Comparison of ENCODE assay signal across 12 cellular contexts in the genomic region with DNA sequence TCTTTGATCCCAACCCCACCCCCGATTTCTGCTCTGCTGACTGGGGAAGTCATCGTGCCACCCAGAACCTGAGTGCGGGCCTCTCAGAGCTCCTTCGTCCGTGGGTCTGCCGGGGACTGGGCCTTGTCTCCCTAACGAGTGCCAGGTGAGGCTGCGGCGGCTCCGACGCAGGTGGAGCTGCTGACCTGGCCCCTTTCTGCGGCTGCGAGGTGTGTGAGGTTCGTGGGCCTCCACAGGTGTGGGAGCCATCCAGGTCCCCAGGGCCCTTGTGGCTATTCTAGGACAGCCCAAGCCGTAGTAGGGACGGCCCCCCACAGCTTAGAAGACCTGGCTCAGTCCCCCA. TPM values are rescaled to one million over a fixed set of nuclear protein-coding genes. Genes with fewer than 3 reads are reported as not detected.
DNase-seq lines count a peak whose midpoint lies in the region; ATAC-seq, FAIRE-seq and TF ChIP-seq lines count a peak whose summit lies in the region.
"Had no signal": no experiment of that assay in that cellular context is flagged by ENCODE, and none has a peak within 500 bp of the region (broad histone marks: within the 10 kb centered on the region; RNA-seq: fewer than 3 reads in every experiment).

No MANE protein-coding gene starts in this region.

- no peaks in the 10 kb centered on the region for H3K27me3 ChIP-seq in CD4-positive, alpha-beta memory T cell (ENCODE audit: insufficient read depth, low read length)
- H3K27me3 ChIP-seq in NT2/D1 (ENCODE audit: insufficient read depth, insufficient read length) (no peaks in the 10 kb centered on the region), endothelial cell of umbilical vein (ENCODE audit: control insufficient read depth in 2 of 2, insufficient read depth in 2 of 2, low read length in 2 of 2) (no peaks in the 10 kb centered on the region), parathyroid adenoma (ENCODE audit: control insufficient read depth, insufficient read depth, low read length) (no peaks in the 10 kb centered on the region), WERI-Rb-1 (ENCODE audit: insufficient read depth, low read depth, severe bottlenecking) (no peaks in the 10 kb centered on the region)

- intact Hi-C loops in CD4-positive, alpha-beta memory T cell (cut with micrococcal nuclease), result no loop called here
- intact Hi-C loops in endothelial cell of umbilical vein (cut with micrococcal nuclease), result no loop called here
- intact Hi-C loops in left colon (cut with DNase I, micrococcal nuclease), result no loop called here

- peaks cover 15 to 39% (median 28%) of the 10 kb centered on the region in 4 donors for H3K4me1 Mint-ChIP-seq in CD4-positive, alpha-beta memory T cell

- CTCF ChIA-PET in CD4-positive, alpha-beta memory T cell (lab: Charles Lee; ENCODE audit: partially characterized antibody), result no interaction called here
- CTCF ChIA-PET in endothelial cell of umbilical vein (lab: Charles Lee), result interaction anchor here (1.0 kb wide), 1 partner anchor 12 kb away, joined by 3 read pairs; no protein-coding TSS in a partner anchor

- no peaks in the 10 kb centered on the region for H4K20me1 ChIP-seq in endothelial cell of umbilical vein (replicated peaks; ENCODE audit: control insufficient read depth, extremely low read depth, insufficient read depth, low read length)

- TF ChIP-seq POLR2A in endothelial cell of umbilical vein (IDR thresholded peaks at IDR 0.05; ENCODE audit: low read depth, low read length), result no peak

- peaks cover 68% of the 10 kb centered on the region for H3K79me2 ChIP-seq in endothelial cell of umbilical vein (ENCODE audit: control insufficient read depth, insufficient read depth, low read length)
- peaks cover 57% of the 10 kb centered on the region for H3K79me2 ChIP-seq in parathyroid adenoma

- FAIRE-seq in endothelial cell of umbilical vein (lab: Jason Lieb, UNC), result no peak
- FAIRE-seq: colon had no signal

- peak overlapping the region in 2 of 7 donors; percentile 36 to 42 for H3K27ac Mint-ChIP-seq in CD4-positive, alpha-beta memory T cell

- POLR2A ChIA-PET in CD4-positive, alpha-beta memory T cell (lab: Charles Lee; ENCODE audit: partially characterized antibody), result interaction anchor here (1.4 to 2.2 kb wide), 2 partner anchors 20 to 35 kb away, joined by 4 to 6 read pairs; no protein-coding TSS in a partner anchor
- POLR2A ChIA-PET in endothelial cell of umbilical vein (lab: Charles Lee), result no interaction called here

- H3K27me3 Mint-ChIP-seq in CD4-positive, alpha-beta memory T cell, result no peaks in the 10 kb centered on the region

- H2AFZ ChIP-seq in endothelial cell of umbilical vein (ENCODE audit: low read depth, low read length) (no peak overlapping the region), parathyroid adenoma (no peak overlapping the region)

- no peak for ATAC-seq in left colon

- peak overlapping the region in 7 of 8 donors; percentile 20 to 95 (median 42) for H3K4me3 Mint-ChIP-seq in CD4-positive, alpha-beta memory T cell

- H3K4me3 ChIP-seq in CD4-positive, alpha-beta memory T cell (ENCODE audit: low read length in 2 of 2), result no peak overlapping the region
- H3K4me3 ChIP-seq in NT2/D1 (ENCODE audit: insufficient read length, low read depth) (no peak overlapping the region), endothelial cell of umbilical vein (replicated peaks in 1 of 3; ENCODE audit: insufficient read depth in 1 of 3, low read depth in 1 of 3, low read length in 3 of 3) (no peak overlapping the region), parathyroid adenoma (ENCODE audit: low read depth, low read length) (no peak overlapping the region), WERI-Rb-1 (ENCODE audit: low read depth, low read length) (no peak overlapping the region)

- H3K9me1 ChIP-seq in endothelial cell of umbilical vein (replicated peaks; ENCODE audit: control insufficient read depth, extremely low read depth, insufficient read depth, low read length), result no peaks in the 10 kb centered on the region

- H3K4me2 ChIP-seq in endothelial cell of umbilical vein (ENCODE audit: insufficient read depth, low read length) (no peak overlapping the region), parathyroid adenoma (ENCODE audit: low read length) (peak overlapping the region; percentile 91)

- peaks cover 44% of the 10 kb centered on the region for H3K36me3 ChIP-seq in CD4-positive, alpha-beta memory T cell (ENCODE audit: insufficient read depth, low read length)
- peaks cover 70% of the 10 kb centered on the region for H3K36me3 ChIP-seq in NT2/D1 (ENCODE audit: insufficient read depth, insufficient read length, low read length)
- H3K36me3 ChIP-seq in endothelial cell of umbilical vein (ENCODE audit: control insufficient read depth in 2 of 2, extremely low read depth in 1 of 2, insufficient read depth in 2 of 2, low read length in 2 of 2), result peaks cover 8 to 29% of the 10 kb centered on the region in 2 experiments
- no peaks in the 10 kb centered on the region for H3K36me3 ChIP-seq in parathyroid adenoma (ENCODE audit: control insufficient read depth, insufficient read depth, low read length)
- peaks cover 71% of the 10 kb centered on the region for H3K36me3 ChIP-seq in WERI-Rb-1

- peak overlapping the region; percentile 16 for H3K27ac ChIP-seq in CD4-positive, alpha-beta memory T cell (ENCODE audit: low read depth, low read length)
- no peak overlapping the region for H3K27ac ChIP-seq in endothelial cell of umbilical vein (ENCODE audit: insufficient read depth, low read depth, low read length)
- peak overlapping the region; percentile 17 for H3K27ac ChIP-seq in parathyroid adenoma
- no peak overlapping the region for H3K27ac ChIP-seq in WERI-Rb-1

- peaks cover 38% of the 10 kb centered on the region for H3K4me1 ChIP-seq in CD4-positive, alpha-beta memory T cell (ENCODE audit: insufficient read depth, low read length)
- peaks cover 20% of the 10 kb centered on the region for H3K4me1 ChIP-seq in NT2/D1 (ENCODE audit: insufficient read depth, insufficient read length)
- peaks cover 14% of the 10 kb centered on the region for H3K4me1 ChIP-seq in endothelial cell of umbilical vein (ENCODE audit: control insufficient read depth, extremely low read depth, insufficient read depth, low read length)
- H3K4me1 ChIP-seq in parathyroid adenoma, result peaks cover 19% of the 10 kb centered on the region

- peaks cover 22 to 49% of the 10 kb centered on the region in 2 donors for H3K36me3 Mint-ChIP-seq in CD4-positive, alpha-beta memory T cell

- dilution Hi-C loops in endothelial cell of umbilical vein (cut with MboI; ENCODE audit: extremely low pct_ligation_motif_present, low sequenced_read_pairs), result no loop called here

- no peak for TF ChIP-seq CTCF in endothelial cell of umbilical vein (IDR thresholded peaks at IDR 0.05; ENCODE audit: extremely low read depth in 1 of 2, insufficient read depth in 1 of 2, low read depth in 1 of 2, low read length in 2 of 2)
- TF ChIP-seq CTCF in parathyroid adenoma (IDR thresholded peaks at IDR 0.05), result no peak
- TF ChIP-seq CTCF in WERI-Rb-1 (IDR thresholded peaks at IDR 0.05; ENCODE audit: low read depth, low read length), result no peak

- H3K9me3 ChIP-seq in CD4-positive, alpha-beta memory T cell (ENCODE audit: control insufficient read depth in 1 of 2, low read length in 2 of 2), result no peaks in the 10 kb centered on the region
- H3K9me3 ChIP-seq in NT2/D1 (ENCODE audit: insufficient read depth, low read length) (no peaks in the 10 kb centered on the region), endothelial cell of umbilical vein (replicated peaks; ENCODE audit: control insufficient read depth, insufficient read depth, low read length) (no peaks in the 10 kb centered on the region), parathyroid adenoma (ENCODE audit: control insufficient read depth, low read length) (no peaks in the 10 kb centered on the region), WERI-Rb-1 (ENCODE audit: severe bottlenecking) (no peaks in the 10 kb centered on the region)

- no TSS peak for BruUV-seq in endothelial cell of umbilical vein (replicated peaks; lab: Mats Ljungman, UMichigan)

- H3K9ac ChIP-seq in NT2/D1 (ENCODE audit: insufficient read length, low read depth) (peak overlapping the region; percentile 61), endothelial cell of umbilical vein (replicated peaks; ENCODE audit: extremely low read depth, insufficient read depth, low read length) (peak overlapping the region; percentile 25), parathyroid adenoma (no peak overlapping the region)

- no peak for DNase-seq in CD4-positive, alpha-beta memory T cell
- DNase-seq in NT2/D1 (ENCODE audit: low read depth, low spot score) (no peak), endothelial cell of umbilical vein (ENCODE audit: low read depth, low spot score) (no peak), germinal center (ENCODE audit: low spot score) (no peak), HPDE6-E6E7 (ENCODE audit: extremely low spot score) (no peak), WERI-Rb-1 (no peak), left colon (no peak)
- DNase-seq: MM.1S, NCI-H748 treated with DMSO at 0.1 percent for 48 hours had no signal

- H3K9me3 Mint-ChIP-seq in CD4-positive, alpha-beta memory T cell, result no peaks in the 10 kb centered on the region

RNA-seq across cellular contexts. Expression of gene UBE2I, which starts 3.0 kb away (rescaled TPM):
- total RNA-seq in CD4-positive, alpha-beta memory T cell, result 100 to 1,000 TPM; 170 to 177 TPM
- 100 to 1,000 TPM; 100 to 106 TPM for polyA plus RNA-seq in CD4-positive, alpha-beta memory T cell
- total RNA-seq in endothelial cell of umbilical vein, result 230 and 233 TPM in 2 replicates
- 121 and 122 TPM in 2 replicates for polyA plus RNA-seq in endothelial cell of umbilical vein
- polyA plus RNA-seq in endothelial cell of umbilical vein (2011; cell fraction: cytosol; rRNA removed), result 143 and 152 TPM in 2 replicates
- polyA plus RNA-seq in endothelial cell of umbilical vein (2011; cell fraction: nucleus; rRNA removed), result 216 and 241 TPM in 2 replicates
- polyA plus RNA-seq in endothelial cell of umbilical vein (2012), result 167 and 177 TPM in 2 replicates
- 70.3 and 73.6 TPM in 2 replicates for polyA minus RNA-seq in endothelial cell of umbilical vein
- 64.5 TPM for polyA minus RNA-seq in endothelial cell of umbilical vein (2011; cell fraction: cytosol; rRNA and poly(A)+ RNA removed)
- polyA minus RNA-seq in endothelial cell of umbilical vein (2011; cell fraction: nucleus; rRNA and poly(A)+ RNA removed), result 66.8 and 90.0 TPM in 2 replicates
- total RNA-seq in left colon, result 10 to 100 TPM; 76.6 to 87.1 TPM

RNA-seq across cellular contexts. Expression of gene BAIAP3, which starts 21.0 kb away (rescaled TPM):
- total RNA-seq in CD4-positive, alpha-beta memory T cell, result 10 to 100 TPM; 18.3 to 19.7 TPM
- 1 to 10 TPM; 1.0 to 6.7 TPM for polyA plus RNA-seq in CD4-positive, alpha-beta memory T cell
- 0.66 and 0.88 TPM in 2 replicates for total RNA-seq in endothelial cell of umbilical vein
- polyA plus RNA-seq in endothelial cell of umbilical vein, result 0.27 and 0.36 TPM in 2 replicates
- polyA plus RNA-seq in endothelial cell of umbilical vein (2011; cell fraction: cytosol; rRNA removed), result 0.09 and 0.10 TPM in 2 replicates
- polyA plus RNA-seq in endothelial cell of umbilical vein (2011; cell fraction: nucleus; rRNA removed), result 1.1 and 1.8 TPM in 2 replicates
- polyA plus RNA-seq in endothelial cell of umbilical vein (2012), result 0.12 and 0.33 TPM in 2 replicates
- polyA minus RNA-seq in endothelial cell of umbilical vein, result 0.32 and 0.38 TPM in 2 replicates
- polyA minus RNA-seq in endothelial cell of umbilical vein (2011; cell fraction: cytosol; rRNA and poly(A)+ RNA removed), result not detected
- polyA minus RNA-seq in endothelial cell of umbilical vein (2011; cell fraction: nucleus; rRNA and poly(A)+ RNA removed), result 0.19 and 0.24 TPM in 2 replicates
- 10 to 100 TPM in 1 of 2 donors, 1 to 10 TPM in 1; 7.5 to 12.3 TPM for total RNA-seq in left colon

RNA-seq across cellular contexts. Expression of gene TSR3, which starts 39.2 kb away (rescaled TPM):
- 10 to 100 TPM; 38.1 to 40.3 TPM for total RNA-seq in CD4-positive, alpha-beta memory T cell
- polyA plus RNA-seq in CD4-positive, alpha-beta memory T cell, result 100 to 1,000 TPM in 1 of 2 donors, 10 to 100 TPM in 1; 99.0 to 116 TPM
- total RNA-seq in endothelial cell of umbilical vein (65.4 and 69.9 TPM in 2 replicates), left colon (10 to 100 TPM; 50.7 to 54.4 TPM)
- 82.7 and 88.7 TPM in 2 replicates for polyA plus RNA-seq in endothelial cell of umbilical vein
- polyA plus RNA-seq in endothelial cell of umbilical vein (2011; cell fraction: cytosol; rRNA removed), result 51.6 and 68.7 TPM in 2 replicates
- 25.1 and 31.3 TPM in 2 replicates for polyA plus RNA-seq in endothelial cell of umbilical vein (2011; cell fraction: nucleus; rRNA removed)
- 54.6 and 74.3 TPM in 2 replicates for polyA plus RNA-seq in endothelial cell of umbilical vein (2012)
- polyA minus RNA-seq in endothelial cell of umbilical vein, result 16.0 and 18.7 TPM in 2 replicates
- 48.5 TPM for polyA minus RNA-seq in endothelial cell of umbilical vein (2011; cell fraction: cytosol; rRNA and poly(A)+ RNA removed)
- 4.2 and 10.8 TPM in 2 replicates for polyA minus RNA-seq in endothelial cell of umbilical vein (2011; cell fraction: nucleus; rRNA and poly(A)+ RNA removed)

RNA-seq across cellular contexts. Expression of gene GNPTG, which starts 39.3 kb away (rescaled TPM):
- 10 to 100 TPM; 58.7 to 61.5 TPM for total RNA-seq in CD4-positive, alpha-beta memory T cell
- polyA plus RNA-seq in CD4-positive, alpha-beta memory T cell, result 10 to 100 TPM; 51.8 to 53.7 TPM
- total RNA-seq in endothelial cell of umbilical vein (51.6 and 56.3 TPM in 2 replicates), left colon (10 to 100 TPM; 57.6 to 61.8 TPM)
- 109 and 137 TPM in 2 replicates for polyA plus RNA-seq in endothelial cell of umbilical vein
- 88.9 and 119 TPM in 2 replicates for polyA plus RNA-seq in endothelial cell of umbilical vein (2011; cell fraction: cytosol; rRNA removed)
- 102 and 120 TPM in 2 replicates for polyA plus RNA-seq in endothelial cell of umbilical vein (2011; cell fraction: nucleus; rRNA removed)
- 29.8 and 51.0 TPM in 2 replicates for polyA plus RNA-seq in endothelial cell of umbilical vein (2012)
- 27.9 and 40.7 TPM in 2 replicates for polyA minus RNA-seq in endothelial cell of umbilical vein
- 17.3 TPM for polyA minus RNA-seq in endothelial cell of umbilical vein (2011; cell fraction: cytosol; rRNA and poly(A)+ RNA removed)
- 11.6 and 24.3 TPM in 2 replicates for polyA minus RNA-seq in endothelial cell of umbilical vein (2011; cell fraction: nucleus; rRNA and poly(A)+ RNA removed)

RNA-seq across cellular contexts. Expression of gene TPSD1, which starts 56.6 kb away (rescaled TPM):
- total RNA-seq in CD4-positive, alpha-beta memory T cell, result not detected
- not detected for polyA plus RNA-seq in CD4-positive, alpha-beta memory T cell
- total RNA-seq in endothelial cell of umbilical vein, result not detected in 2 replicates
- not detected in 2 replicates for polyA plus RNA-seq in endothelial cell of umbilical vein
- not detected in 2 replicates for polyA plus RNA-seq in endothelial cell of umbilical vein (2011; cell fraction: cytosol; rRNA removed)
- not detected in 2 replicates for polyA plus RNA-seq in endothelial cell of umbilical vein (2011; cell fraction: nucleus; rRNA removed)
- polyA plus RNA-seq in endothelial cell of umbilical vein (2012), result not detected in 2 replicates
- not detected in 2 replicates for polyA minus RNA-seq in endothelial cell of umbilical vein
- polyA minus RNA-seq in endothelial cell of umbilical vein (2011; cell fraction: cytosol; rRNA and poly(A)+ RNA removed), result not detected
- polyA minus RNA-seq in endothelial cell of umbilical vein (2011; cell fraction: nucleus; rRNA and poly(A)+ RNA removed), result not detected in 2 replicates
- 1 to 10 TPM in 1 of 2 donors, under 1 TPM in 1; 0.18 to 2.8 TPM for total RNA-seq in left colon
- total RNA-seq: T-helper 1 cell treated with Interleukin-12 subunit alpha and Interleukin-12 subunit beta and Interleukin-4 antibody, amounts not matched to agents 30 ng/mL and 1 ng/mL, for 36 hours had no signal

Comparison
In these comparisons a context has a peak if more than half of its experiments do, and no peak if none do; other contexts are left out.
1. H3K27ac ChIP-seq: peak in CD4-positive, alpha-beta memory T cell (single experiment) and parathyroid adenoma (single experiment); none in endothelial cell of umbilical vein (single experiment) and WERI-Rb-1 (single experiment).